In the genomic region with DNA sequence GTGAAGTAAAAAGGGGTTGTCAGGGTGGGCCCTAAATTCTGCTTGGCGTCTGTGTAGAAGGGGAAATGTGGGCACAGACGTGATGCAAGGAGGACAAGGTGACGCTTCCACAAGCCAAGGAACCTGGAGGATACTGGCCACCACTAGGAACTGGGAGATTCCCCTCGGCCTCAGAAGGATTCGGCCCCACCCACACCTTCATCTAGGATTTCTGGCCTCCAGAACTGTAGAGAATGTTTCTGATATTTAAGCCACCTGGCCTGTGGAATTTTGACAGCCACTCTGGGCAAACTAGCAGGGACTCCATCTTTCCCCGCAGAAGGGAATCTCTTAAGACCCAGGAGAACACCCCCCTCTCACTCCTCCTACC, we compare ENCODE assay signal across 1 cellular context.
A peak's percentile ranks its signal among the peaks of the same experiment; 100 is the strongest.
TF ChIP-seq lines count a peak whose summit lies in the region.

No MANE protein-coding gene starts in this region.

TF ChIP-seq in GM12878, 131 proteins besides CTCF, POLR2A, EP300 and RAD21:
- TF ChIP-seq SIN3A (IDR thresholded peaks at IDR 0.05; ENCODE audit: low read depth, low read length) (no peak), IKZF2 (IDR thresholded peaks at IDR 0.05) (0 out of 4 replicates have a peak, but pooled peaks of 1 of the 2 experiments have one; percentile 6)
